In genomic region chr1:200029035-200029623, GRCh38 we compare ENCODE assay signal across 8 cellular contexts. TPM values are rescaled to one million over a fixed set of nuclear protein-coding genes. Genes with fewer than 3 reads are reported as not detected.
A peak's percentile ranks its signal among the peaks of the same experiment; 100 is the strongest.
DNase-seq lines count a peak whose midpoint lies in the region; ATAC-seq and TF ChIP-seq lines count a peak whose summit lies in the region.

No MANE protein-coding gene starts in this region.

- H3K27ac ChIP-seq in breast epithelium (no peak overlapping the region), thymus (ENCODE audit: low read depth) (no peak overlapping the region)

- no peak for TF ChIP-seq POLR2A in breast epithelium (IDR thresholded peaks at IDR 0.05)

- H3K9me3 ChIP-seq in breast epithelium: no peaks in the 10 kb centered on the region
- no peaks in the 10 kb centered on the region for H3K9me3 ChIP-seq in thymus (ENCODE audit: control insufficient read depth)

- H3K4me3 ChIP-seq in breast epithelium: peak overlapping the region; percentile 36 to 61 (median 40)
- H3K4me3 ChIP-seq in thymus (ENCODE audit: low read length): peak overlapping the region; percentile 53

- DNase-seq in stimulated activated CD4-positive, alpha-beta T cell treated with anti-CD3 and anti-CD28 coated beads, Interleukin-15, amount 100 ng/mL, for 24 hours: peak; percentile 36
- no peak for DNase-seq in stimulated activated CD4-positive, alpha-beta T cell treated with anti-CD3 and anti-CD28 coated beads, Interleukin-1b, Interleukin-23, amount 100 ng/mL, for 48 hours
- peak; percentile 11 for DNase-seq in NCI-H748 treated with DMSO at 0.1 percent for 48 hours (lab: John Stamatoyannopoulos, UW)
- DNase-seq in breast epithelium (ENCODE audit: low spot score in 2 of 2): no peak
- DNase-seq in left kidney (ENCODE audit: low read depth, low spot score): peak; percentile 76

- no peaks in the 10 kb centered on the region for H3K36me3 ChIP-seq in breast epithelium
- no peaks in the 10 kb centered on the region for H3K36me3 ChIP-seq in thymus (ENCODE audit: control insufficient read depth, insufficient read depth)

- intact Hi-C loops in breast epithelium (cut with DNase I; ENCODE audit: low total_unique reads): no loop called here

- TF ChIP-seq CTCF in breast epithelium (IDR thresholded peaks at IDR 0.05): no peak

- ATAC-seq in GM21619 (IDR thresholded peaks at IDR 0.05; ENCODE audit: unreplicated experiment) (no peak), GM21390 (IDR thresholded peaks at IDR 0.05; ENCODE audit: unreplicated experiment) (no peak)

- peaks cover 0 to 57% of the 10 kb centered on the region in 2 donors for H3K27me3 ChIP-seq in breast epithelium
- peaks cover 42% of the 10 kb centered on the region for H3K27me3 ChIP-seq in thymus (ENCODE audit: control insufficient read depth, insufficient read depth)

- H3K4me1 ChIP-seq in breast epithelium: no peaks in the 10 kb centered on the region
- H3K4me1 ChIP-seq in thymus (ENCODE audit: control insufficient read depth, insufficient read depth, low read length): no peaks in the 10 kb centered on the region

- under 1% methylated on average over 55 of the region's 55 CpGs for WGBS in thymus

RNA-seq across cellular contexts. Expression of gene NR5A2, which starts 1.6 kb away (rescaled TPM):
- 1 to 10 TPM; 4.1 to 5.6 (median 4.9) TPM for total RNA-seq in breast epithelium
- polyA plus RNA-seq in thymus: 0.94 TPM

Comparison
In these comparisons a context has a peak if more than half of its experiments do, and no peak if none do; other contexts are left out.
1. DNase-seq: peak in stimulated activated CD4-positive, alpha-beta T cell treated with anti-CD3 and anti-CD28 coated beads, Interleukin-15, amount 100 ng/mL, for 24 hours (single experiment), NCI-H748 treated with DMSO at 0.1 percent for 48 hours (single experiment) and left kidney (single experiment); none in stimulated activated CD4-positive, alpha-beta T cell treated with anti-CD3 and anti-CD28 coated beads, Interleukin-1b, Interleukin-23, amount 100 ng/mL, for 48 hours (single experiment) and breast epithelium (0 of 2).